ENCODE assay signal across 22 cellular contexts in genomic region chr17:8762012-8762411, GRCh38.
DNase-seq lines count a peak whose midpoint lies in the region; ATAC-seq and TF ChIP-seq lines count a peak whose summit lies in the region.
"Had no signal": no experiment of that assay in that cellular context is flagged by ENCODE, and none has a peak within 500 bp of the region (broad histone marks: within the 10 kb centered on the region; RNA-seq: fewer than 3 reads in every experiment).

No MANE protein-coding gene starts in this region.

- peaks cover 2% of the 10 kb centered on the region; the same call in 1 of the 2 replicates for H3K9me3 ChIP-seq in HEK293 (ENCODE audit: control insufficient read depth, insufficient read depth, low read depth, low read length)
- H3K9me3 ChIP-seq: BE2C had no signal

- H3K4me3 ChIP-seq in GM12865 (ENCODE audit: low read depth, low read length) (no peak overlapping the region), HEK293 (ENCODE audit: low read depth, low read length) (no peak overlapping the region), coronary artery (no peak overlapping the region)
- H3K4me3 ChIP-seq: BLaER1 had no signal

- no peaks in the 10 kb centered on the region for H3K36me3 ChIP-seq in HEK293 (ENCODE audit: control insufficient read depth in 2 of 2, insufficient read depth in 1 of 2, low read length in 2 of 2)
- H3K36me3 ChIP-seq: BE2C, BLaER1 had no signal

- ATAC-seq in GM18867 (IDR thresholded peaks at IDR 0.05; ENCODE audit: unreplicated experiment) (no peak), HG03460 (IDR thresholded peaks at IDR 0.05; ENCODE audit: unreplicated experiment) (no peak)

- POLR2A ChIA-PET in HEK293 (lab: Yijun Ruan, JAX), result no interaction called here

- no peak overlapping the region for H3K27ac ChIP-seq in HEK293 (ENCODE audit: extremely low read depth, low read depth, low read length)
- no peak overlapping the region for H3K27ac ChIP-seq in coronary artery
- H3K27ac ChIP-seq: BLaER1 had no signal

- H3K4me1 ChIP-seq in HEK293 (ENCODE audit: control insufficient read depth, insufficient read depth, low read length), result no peaks in the 10 kb centered on the region
- H3K4me1 ChIP-seq: BE2C, BLaER1 had no signal

- CTCF ChIA-PET in HEK293 (lab: Yijun Ruan, JAX), result interaction anchor here (0.6 to 2.6 kb wide), 2 partner anchors 14 to 23 kb away, joined by 5 to 11 read pairs; no protein-coding TSS in a partner anchor

- peak; percentile 31 for DNase-seq in GM12865 (ENCODE audit: low read depth)
- DNase-seq in coronary artery (ENCODE audit: low spot score), result peak; percentile 41
- no peak for DNase-seq in iPS-NIHi11 (ENCODE audit: low spot score)
- DNase-seq: 8988T; ACHN; BE2C; C1 segment of cervical spinal cord; CD4-positive, alpha-beta memory T cell; CD4-positive, CD25-positive, alpha-beta regulatory T cell; CD8-positive, alpha-beta memory T cell; COR-L47; DMS 273 treated with DMSO at 0.1 percent for 48 hours; DMS153; DMS53; DMS79; DND-41; EL; GDM1 had no signal

- TF ChIP-seq CTCF in GM12865 (IDR thresholded peaks at IDR 0.05; ENCODE audit: insufficient read depth, low read depth, low read length, missing control alignments), result no peak
- no peak for TF ChIP-seq CTCF in HEK293 (tag by site-specific recombination; IDR thresholded peaks at IDR 0.05)
- no peak for TF ChIP-seq CTCF in coronary artery (IDR thresholded peaks at IDR 0.05)

TF ChIP-seq in HEK293, 187 proteins besides CTCF, POLR2A, EP300 and RAD21:
- TF ChIP-seq ZNF426 (tag by site-specific recombination; IDR thresholded peaks at IDR 0.05) (no peak), SETDB1 (IDR thresholded peaks at IDR 0.05; ENCODE audit: insufficient read length, low read length) (peak; percentile 57), ZNF433 (tag by site-specific recombination; IDR thresholded peaks at IDR 0.05; ENCODE audit: low read depth) (no peak), TRIM28 (IDR thresholded peaks at IDR 0.05; ENCODE audit: borderline replicate concordance, low read length) (peak; percentile 29; the same call in 1 of the 2 replicates)
